ENCODE assay signal across 18 cellular contexts in the genomic region with DNA sequence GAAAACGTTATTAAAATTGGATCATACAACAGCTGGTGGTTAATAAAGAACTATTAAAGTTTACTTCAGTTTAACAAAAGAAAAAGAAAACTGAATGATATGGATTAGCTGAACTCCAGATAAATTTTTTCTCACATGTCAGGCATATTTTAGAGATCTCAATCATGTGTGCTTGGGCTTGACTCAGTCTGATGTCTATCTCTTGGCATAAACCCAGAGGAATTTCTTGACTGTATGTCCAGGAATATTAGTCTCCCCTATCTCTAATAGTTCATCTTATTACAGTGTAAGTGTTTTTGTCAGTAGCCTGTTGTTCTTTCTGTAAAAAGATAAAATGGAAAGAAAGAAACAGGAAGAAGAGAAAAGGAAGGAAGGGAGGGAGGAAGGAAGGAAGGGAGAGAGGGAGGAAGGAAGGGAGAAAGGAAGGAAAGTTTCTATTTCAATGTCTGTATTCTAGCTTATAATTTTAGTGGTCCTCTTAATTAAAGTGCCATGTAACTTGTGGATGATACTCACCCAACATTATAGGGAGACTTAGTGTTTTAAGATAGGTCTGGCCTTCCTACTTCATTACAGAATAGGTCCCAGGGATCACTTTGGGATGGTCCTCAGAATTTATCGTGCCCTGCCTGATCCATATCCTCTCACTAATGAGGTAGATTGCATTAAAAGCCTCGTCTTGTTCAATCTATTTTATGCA.
DNase-seq lines count a peak whose midpoint lies in the region; ATAC-seq, FAIRE-seq and TF ChIP-seq lines count a peak whose summit lies in the region.
"Had no signal": no experiment of that assay in that cellular context is flagged by ENCODE, and none has a peak within 500 bp of the region (broad histone marks: within the 10 kb centered on the region; RNA-seq: fewer than 3 reads in every experiment).

No MANE protein-coding gene starts in this region.

- POLR2A ChIA-PET in A549 (lab: Yijun Ruan, JAX), result interaction anchor here (1.9 to 2.0 kb wide), 2 partner anchors 43 to 100 kb away, joined by 11 to 14 read pairs; partner anchors contain the start of gene UGP2

- no peak for TF ChIP-seq POLR2A in A549 (IDR thresholded peaks at IDR 0.05; ENCODE audit: low read length)

- peak overlapping the region; percentile 57 for H3K4me2 ChIP-seq in A549

- peak overlapping the region; percentile 37 to 51; a peak in 5 of 6 replicates for H3K27ac ChIP-seq in A549
- H3K27ac ChIP-seq: thyroid gland had no signal

- peaks cover 5% of the 10 kb centered on the region for H3K9me3 Mint-ChIP-seq in mesothelial cell of epicardium
- H3K9me3 Mint-ChIP-seq: activated naive CD4-positive, alpha-beta T cell treated with anti-CD3 and anti-CD28 coated beads, Interleukin-2, amount 10 ng/mL, durations not matched to agents 7 days and 5 days had no signal

- peak; percentile 54 to 72; a peak in 4 of 6 replicates for ATAC-seq in A549
- ATAC-seq: sciatic nerve had no signal

- H3K4me1 Mint-ChIP-seq in mesothelial cell of epicardium, result peaks cover 56% of the 10 kb centered on the region
- H3K4me1 Mint-ChIP-seq: activated naive CD4-positive, alpha-beta T cell treated with anti-CD3 and anti-CD28 coated beads, Interleukin-2, amount 10 ng/mL, durations not matched to agents 7 days and 5 days had no signal

- no peaks in the 10 kb centered on the region for H3K27me3 Mint-ChIP-seq in mesothelial cell of epicardium (ENCODE audit: low read depth)
- H3K27me3 Mint-ChIP-seq: activated naive CD4-positive, alpha-beta T cell treated with anti-CD3 and anti-CD28 coated beads, Interleukin-2, amount 10 ng/mL, durations not matched to agents 7 days and 5 days had no signal

- H3K4me3 Mint-ChIP-seq in mesothelial cell of epicardium, result no peak overlapping the region
- H3K4me3 Mint-ChIP-seq: activated naive CD4-positive, alpha-beta T cell treated with anti-CD3 and anti-CD28 coated beads, Interleukin-2, amount 10 ng/mL, durations not matched to agents 7 days and 5 days; neural crest cell had no signal

- no peak for TF ChIP-seq RAD21 in A549 (conservative IDR thresholded peaks at IDR 0.05 in 1 of 2, IDR thresholded peaks at IDR 0.05 in 1 of 2)

- TF ChIP-seq CTCF in A549 (IDR thresholded peaks at IDR 0.05) (no peak), choroid plexus epithelial cell (conservative IDR thresholded peaks at IDR 0.05; ENCODE audit: low read depth, low read length) (no peak), mesothelial cell of epicardium (IDR thresholded peaks at IDR 0.05; ENCODE audit: unreplicated experiment) (no peak)

- no peak for TF ChIP-seq EP300 in A549 (IDR thresholded peaks at IDR 0.05)

- DNase-seq in A549 (ENCODE audit: low read depth in 1 of 2, low spot score in 1 of 2), result peak in 1 of 2 experiments; percentile 29
- DNase-seq in NCI-H226, result peak; percentile 37
- peak; percentile 72 for DNase-seq in choroid plexus epithelial cell (ENCODE audit: low read depth)
- DNase-seq in mesothelial cell of epicardium (ENCODE audit: low spot score in 2 of 2, unreplicated experiment in 2 of 2), result no peak
- DNase-seq in NCI-H2081 (lab: John Stamatoyannopoulos, UW), result no peak
- DNase-seq in midbrain (lab: John Stamatoyannopoulos, UW), result no peak
- no peak for DNase-seq in NCI-H526 treated with DMSO at 0.1 percent for 48 hours (lab: John Stamatoyannopoulos, UW)
- no peak for DNase-seq in DMS53 treated with DMSO at 0.1 percent for 48 hours (lab: John Stamatoyannopoulos, UW; ENCODE audit: unreplicated experiment)
- DNase-seq: activated CD4-positive, alpha-beta T cell treated with anti-CD3 and anti-CD28 coated beads for 48 hours; activated naive CD4-positive, alpha-beta T cell treated with anti-CD3 and anti-CD28 coated beads, Interleukin-2, amount 10 ng/mL, durations not matched to agents 7 days and 5 days; COR-L47; effector CD8-positive, alpha-beta T cell; NCI-H1105 treated with DMSO at 0.1 percent for 48 hours; SIG-M5; thyroid gland had no signal

- H3K36me3 Mint-ChIP-seq in mesothelial cell of epicardium, result no peaks in the 10 kb centered on the region
- H3K36me3 Mint-ChIP-seq: activated naive CD4-positive, alpha-beta T cell treated with anti-CD3 and anti-CD28 coated beads, Interleukin-2, amount 10 ng/mL, durations not matched to agents 7 days and 5 days had no signal

- H3K4me1 ChIP-seq in A549, result peaks cover 59% of the 10 kb centered on the region

- no peak overlapping the region for H3K4me3 ChIP-seq in A549
- H3K4me3 ChIP-seq in choroid plexus epithelial cell (ENCODE audit: low read depth, low read length), result no peak overlapping the region
- H3K4me3 ChIP-seq: lung, thyroid gland had no signal

- CTCF ChIA-PET in A549 (lab: Yijun Ruan, JAX), result interaction anchor here (1.0 to 1.6 kb wide), 2 partner anchors 43 to 99 kb away, joined by 3 to 5 read pairs; partner anchors contain the start of gene UGP2

- no peaks in the 10 kb centered on the region for H3K9me3 ChIP-seq in A549
- H3K9me3 ChIP-seq: thyroid gland had no signal

- peak; percentile 81 for FAIRE-seq in A549 (lab: Jason Lieb, UNC)

- peak overlapping the region; percentile 90 for H3K27ac Mint-ChIP-seq in mesothelial cell of epicardium
- H3K27ac Mint-ChIP-seq: activated naive CD4-positive, alpha-beta T cell treated with anti-CD3 and anti-CD28 coated beads, Interleukin-2, amount 10 ng/mL, durations not matched to agents 7 days and 5 days had no signal

- 45% methylated on average over 3 of the region's 3 CpGs for WGBS in A549 (ENCODE audit: missing lambda C conversion rate)

TF ChIP-seq in A549, 52 proteins besides CTCF, POLR2A, EP300 and RAD21:
- TF ChIP-seq GATA3 (IDR thresholded peaks at IDR 0.05; ENCODE audit: borderline replicate concordance) (peak; percentile 83), HDAC2 (IDR thresholded peaks at IDR 0.05) (no peak), JUN (IDR thresholded peaks at IDR 0.05) (no peak)
- TF ChIP-seq, protein P1, sequence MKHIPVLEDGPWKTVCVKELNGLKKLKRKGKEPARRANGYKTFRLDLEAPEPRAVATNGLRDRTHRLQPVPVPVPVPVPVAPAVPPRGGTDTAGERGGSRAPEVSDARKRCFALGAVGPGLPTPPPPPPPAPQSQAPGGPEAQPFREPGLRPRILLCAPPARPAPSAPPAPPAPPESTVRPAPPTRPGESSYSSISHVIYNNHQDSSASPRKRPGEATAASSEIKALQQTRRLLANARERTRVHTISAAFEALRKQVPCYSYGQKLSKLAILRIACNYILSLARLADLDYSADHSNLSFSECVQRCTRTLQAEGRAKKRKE (CRISPR knock-in tag; IDR thresholded peaks at IDR 0.05; ENCODE audit: low read depth), result no peak

Comparison
In these comparisons a context has a peak if more than half of its experiments do, and no peak if none do; other contexts are left out.
1. DNase-seq: peak in NCI-H226 (single experiment) and choroid plexus epithelial cell (single experiment); none in mesothelial cell of epicardium (0 of 2), NCI-H2081 (0 of 2), midbrain (single experiment), NCI-H526 treated with DMSO at 0.1 percent for 48 hours (single experiment) and DMS53 treated with DMSO at 0.1 percent for 48 hours (single experiment).